ENCODE assay signal across 1 cellular context in the genomic region with DNA sequence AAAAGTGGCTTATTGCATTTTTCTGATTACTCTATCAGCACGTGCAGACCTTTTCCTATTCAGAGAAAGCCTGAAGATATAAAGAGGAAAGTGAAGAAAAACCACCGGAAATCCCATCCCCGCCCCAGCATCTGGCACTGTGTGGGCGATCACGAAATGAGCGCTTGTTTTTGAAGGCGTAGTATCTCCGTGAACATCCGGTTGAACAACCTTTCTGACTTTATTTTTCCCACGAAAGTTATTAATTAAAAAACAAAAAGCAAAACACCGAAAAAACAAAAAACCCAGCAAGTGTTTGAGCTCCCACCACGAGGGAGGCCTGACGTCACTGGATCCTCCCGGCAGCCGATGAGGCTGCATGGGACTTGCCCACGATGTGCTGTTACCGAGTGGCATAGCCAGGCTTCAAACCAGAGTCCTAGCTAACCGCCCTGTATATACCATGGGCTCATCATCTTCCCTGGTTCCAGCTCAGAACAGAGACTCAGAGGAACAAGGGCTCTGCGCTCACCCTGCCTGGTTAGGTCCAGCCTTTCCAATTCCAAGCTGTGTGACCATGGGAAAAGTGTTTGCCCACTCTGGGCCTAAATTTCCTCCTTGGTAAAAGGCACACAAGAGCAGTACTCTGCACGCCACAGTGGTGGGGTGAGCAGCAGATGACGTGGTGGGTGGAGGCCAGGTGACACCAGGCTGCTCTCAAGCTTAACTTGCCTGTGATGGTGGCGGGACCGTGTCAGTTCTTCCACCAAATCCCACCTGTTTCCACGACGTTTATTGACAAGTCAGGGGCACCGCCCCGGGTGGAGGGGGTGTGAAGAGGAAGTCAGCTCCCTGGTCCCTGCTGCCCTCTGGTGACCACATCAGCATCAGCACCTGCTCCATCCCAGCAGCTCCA.
A peak's percentile ranks its signal among the peaks of the same experiment; 100 is the strongest.
TF ChIP-seq lines count a peak whose summit lies in the region.

No MANE protein-coding gene starts in this region.

TF ChIP-seq in GM12878, 131 proteins besides CTCF, POLR2A, EP300 and RAD21 (continued from another document and continues in another):
- TF ChIP-seq, protein P1, sequence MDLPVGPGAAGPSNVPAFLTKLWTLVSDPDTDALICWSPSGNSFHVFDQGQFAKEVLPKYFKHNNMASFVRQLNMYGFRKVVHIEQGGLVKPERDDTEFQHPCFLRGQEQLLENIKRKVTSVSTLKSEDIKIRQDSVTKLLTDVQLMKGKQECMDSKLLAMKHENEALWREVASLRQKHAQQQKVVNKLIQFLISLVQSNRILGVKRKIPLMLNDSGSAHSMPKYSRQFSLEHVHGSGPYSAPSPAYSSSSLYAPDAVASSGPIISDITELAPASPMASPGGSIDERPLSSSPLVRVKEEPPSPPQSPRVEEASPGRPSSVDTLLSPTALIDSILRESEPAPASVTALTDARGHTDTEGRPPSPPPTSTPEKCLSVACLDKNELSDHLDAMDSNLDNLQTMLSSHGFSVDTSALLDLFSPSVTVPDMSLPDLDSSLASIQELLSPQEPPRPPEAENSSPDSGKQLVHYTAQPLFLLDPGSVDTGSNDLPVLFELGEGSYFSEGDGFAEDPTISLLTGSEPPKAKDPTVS (IDR thresholded peaks at IDR 0.05; ENCODE audit: low read depth, low read length): 0 out of 2 replicates have a peak, but pooled peaks have one; percentile 9
- TF ChIP-seq STAT1 (conservative IDR thresholded peaks at IDR 0.05): no peak
- no peak for TF ChIP-seq NRF1 (conservative IDR thresholded peaks at IDR 0.05; ENCODE audit: low read depth, low read length)
- TF ChIP-seq ZNF274 (IDR thresholded peaks at IDR 0.05; ENCODE audit: insufficient read depth, insufficient read length): no peak
- TF ChIP-seq, protein P2, sequence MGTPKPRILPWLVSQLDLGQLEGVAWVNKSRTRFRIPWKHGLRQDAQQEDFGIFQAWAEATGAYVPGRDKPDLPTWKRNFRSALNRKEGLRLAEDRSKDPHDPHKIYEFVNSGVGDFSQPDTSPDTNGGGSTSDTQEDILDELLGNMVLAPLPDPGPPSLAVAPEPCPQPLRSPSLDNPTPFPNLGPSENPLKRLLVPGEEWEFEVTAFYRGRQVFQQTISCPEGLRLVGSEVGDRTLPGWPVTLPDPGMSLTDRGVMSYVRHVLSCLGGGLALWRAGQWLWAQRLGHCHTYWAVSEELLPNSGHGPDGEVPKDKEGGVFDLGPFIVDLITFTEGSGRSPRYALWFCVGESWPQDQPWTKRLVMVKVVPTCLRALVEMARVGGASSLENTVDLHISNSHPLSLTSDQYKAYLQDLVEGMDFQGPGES (IDR thresholded peaks at IDR 0.05): no peak
- TF ChIP-seq, protein P3, sequence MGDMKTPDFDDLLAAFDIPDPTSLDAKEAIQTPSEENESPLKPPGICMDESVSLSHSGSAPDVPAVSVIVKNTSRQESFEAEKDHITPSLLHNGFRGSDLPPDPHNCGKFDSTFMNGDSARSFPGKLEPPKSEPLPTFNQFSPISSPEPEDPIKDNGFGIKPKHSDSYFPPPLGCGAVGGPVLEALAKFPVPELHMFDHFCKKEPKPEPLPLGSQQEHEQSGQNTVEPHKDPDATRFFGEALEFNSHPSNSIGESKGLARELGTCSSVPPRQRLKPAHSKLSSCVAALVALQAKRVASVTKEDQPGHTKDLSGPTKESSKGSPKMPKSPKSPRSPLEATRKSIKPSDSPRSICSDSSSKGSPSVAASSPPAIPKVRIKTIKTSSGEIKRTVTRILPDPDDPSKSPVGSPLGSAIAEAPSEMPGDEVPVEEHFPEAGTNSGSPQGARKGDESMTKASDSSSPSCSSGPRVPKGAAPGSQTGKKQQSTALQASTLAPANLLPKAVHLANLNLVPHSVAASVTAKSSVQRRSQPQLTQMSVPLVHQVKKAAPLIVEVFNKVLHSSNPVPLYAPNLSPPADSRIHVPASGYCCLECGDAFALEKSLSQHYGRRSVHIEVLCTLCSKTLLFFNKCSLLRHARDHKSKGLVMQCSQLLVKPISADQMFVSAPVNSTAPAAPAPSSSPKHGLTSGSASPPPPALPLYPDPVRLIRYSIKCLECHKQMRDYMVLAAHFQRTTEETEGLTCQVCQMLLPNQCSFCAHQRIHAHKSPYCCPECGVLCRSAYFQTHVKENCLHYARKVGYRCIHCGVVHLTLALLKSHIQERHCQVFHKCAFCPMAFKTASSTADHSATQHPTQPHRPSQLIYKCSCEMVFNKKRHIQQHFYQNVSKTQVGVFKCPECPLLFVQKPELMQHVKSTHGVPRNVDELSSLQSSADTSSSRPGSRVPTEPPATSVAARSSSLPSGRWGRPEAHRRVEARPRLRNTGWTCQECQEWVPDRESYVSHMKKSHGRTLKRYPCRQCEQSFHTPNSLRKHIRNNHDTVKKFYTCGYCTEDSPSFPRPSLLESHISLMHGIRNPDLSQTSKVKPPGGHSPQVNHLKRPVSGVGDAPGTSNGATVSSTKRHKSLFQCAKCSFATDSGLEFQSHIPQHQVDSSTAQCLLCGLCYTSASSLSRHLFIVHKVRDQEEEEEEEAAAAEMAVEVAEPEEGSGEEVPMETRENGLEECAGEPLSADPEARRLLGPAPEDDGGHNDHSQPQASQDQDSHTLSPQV (IDR thresholded peaks at IDR 0.05): peak; percentile 73; the same call in 1 of the 2 replicates
- TF ChIP-seq, protein P4, sequence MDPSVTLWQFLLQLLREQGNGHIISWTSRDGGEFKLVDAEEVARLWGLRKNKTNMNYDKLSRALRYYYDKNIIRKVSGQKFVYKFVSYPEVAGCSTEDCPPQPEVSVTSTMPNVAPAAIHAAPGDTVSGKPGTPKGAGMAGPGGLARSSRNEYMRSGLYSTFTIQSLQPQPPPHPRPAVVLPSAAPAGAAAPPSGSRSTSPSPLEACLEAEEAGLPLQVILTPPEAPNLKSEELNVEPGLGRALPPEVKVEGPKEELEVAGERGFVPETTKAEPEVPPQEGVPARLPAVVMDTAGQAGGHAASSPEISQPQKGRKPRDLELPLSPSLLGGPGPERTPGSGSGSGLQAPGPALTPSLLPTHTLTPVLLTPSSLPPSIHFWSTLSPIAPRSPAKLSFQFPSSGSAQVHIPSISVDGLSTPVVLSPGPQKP (IDR thresholded peaks at IDR 0.05; ENCODE audit: low read depth, low read length): 0 out of 2 replicates have a peak, but pooled peaks have one; percentile 30
- TF ChIP-seq, protein P5, sequence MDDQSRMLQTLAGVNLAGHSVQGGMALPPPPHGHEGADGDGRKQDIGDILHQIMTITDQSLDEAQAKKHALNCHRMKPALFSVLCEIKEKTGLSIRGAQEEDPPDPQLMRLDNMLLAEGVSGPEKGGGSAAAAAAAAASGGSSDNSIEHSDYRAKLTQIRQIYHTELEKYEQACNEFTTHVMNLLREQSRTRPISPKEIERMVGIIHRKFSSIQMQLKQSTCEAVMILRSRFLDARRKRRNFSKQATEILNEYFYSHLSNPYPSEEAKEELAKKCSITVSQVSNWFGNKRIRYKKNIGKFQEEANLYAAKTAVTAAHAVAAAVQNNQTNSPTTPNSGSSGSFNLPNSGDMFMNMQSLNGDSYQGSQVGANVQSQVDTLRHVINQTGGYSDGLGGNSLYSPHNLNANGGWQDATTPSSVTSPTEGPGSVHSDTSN (IDR thresholded peaks at IDR 0.05; ENCODE audit: insufficient replicate concordance, low read depth, low read length): peak; percentile 49
- TF ChIP-seq, protein P6, sequence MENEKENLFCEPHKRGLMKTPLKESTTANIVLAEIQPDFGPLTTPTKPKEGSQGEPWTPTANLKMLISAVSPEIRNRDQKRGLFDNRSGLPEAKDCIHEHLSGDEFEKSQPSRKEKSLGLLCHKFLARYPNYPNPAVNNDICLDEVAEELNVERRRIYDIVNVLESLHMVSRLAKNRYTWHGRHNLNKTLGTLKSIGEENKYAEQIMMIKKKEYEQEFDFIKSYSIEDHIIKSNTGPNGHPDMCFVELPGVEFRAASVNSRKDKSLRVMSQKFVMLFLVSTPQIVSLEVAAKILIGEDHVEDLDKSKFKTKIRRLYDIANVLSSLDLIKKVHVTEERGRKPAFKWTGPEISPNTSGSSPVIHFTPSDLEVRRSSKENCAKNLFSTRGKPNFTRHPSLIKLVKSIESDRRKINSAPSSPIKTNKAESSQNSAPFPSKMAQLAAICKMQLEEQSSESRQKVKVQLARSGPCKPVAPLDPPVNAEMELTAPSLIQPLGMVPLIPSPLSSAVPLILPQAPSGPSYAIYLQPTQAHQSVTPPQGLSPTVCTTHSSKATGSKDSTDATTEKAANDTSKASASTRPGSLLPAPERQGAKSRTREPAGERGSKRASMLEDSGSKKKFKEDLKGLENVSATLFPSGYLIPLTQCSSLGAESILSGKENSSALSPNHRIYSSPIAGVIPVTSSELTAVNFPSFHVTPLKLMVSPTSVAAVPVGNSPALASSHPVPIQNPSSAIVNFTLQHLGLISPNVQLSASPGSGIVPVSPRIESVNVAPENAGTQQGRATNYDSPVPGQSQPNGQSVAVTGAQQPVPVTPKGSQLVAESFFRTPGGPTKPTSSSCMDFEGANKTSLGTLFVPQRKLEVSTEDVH (IDR thresholded peaks at IDR 0.05; ENCODE audit: low read depth, partially characterized antibody): peak; percentile 22
- TF ChIP-seq ETV6 (conservative IDR thresholded peaks at IDR 0.05 in 1 of 2, IDR thresholded peaks at IDR 0.05 in 1 of 2; ENCODE audit: borderline replicate concordance in 1 of 2, low read depth in 1 of 2): peak in 1 of 2 experiments; percentile 80; a peak in 2 of 4 replicates
- TF ChIP-seq TARDBP (IDR thresholded peaks at IDR 0.05; ENCODE audit: borderline replicate concordance): 0 out of 2 replicates have a peak, but pooled peaks have one; percentile 32
- TF ChIP-seq NR2C1 (IDR thresholded peaks at IDR 0.05): no peak
- no peak for TF ChIP-seq SIX5 (IDR thresholded peaks at IDR 0.05; ENCODE audit: low read depth, low read length, severe bottlenecking)
- peak; percentile 93 for TF ChIP-seq DPF2 (IDR thresholded peaks at IDR 0.05)
- peak; percentile 71; the same call in 1 of the 2 replicates for TF ChIP-seq FOXM1 (IDR thresholded peaks at IDR 0.05; ENCODE audit: low read depth, low read length)
- TF ChIP-seq KDM1A (IDR thresholded peaks at IDR 0.05; ENCODE audit: borderline replicate concordance): no peak
- TF ChIP-seq FOS (IDR thresholded peaks at IDR 0.05; ENCODE audit: borderline replicate concordance, extremely low read depth, insufficient read length): no peak
- TF ChIP-seq GATAD2B (conservative IDR thresholded peaks at IDR 0.05; ENCODE audit: low read depth): peak; percentile 87
- peak; percentile 89 to 96 for TF ChIP-seq BHLHE40 (IDR thresholded peaks at IDR 0.05; ENCODE audit: borderline replicate concordance in 1 of 2, low read depth in 2 of 2, low read length in 1 of 2)
- TF ChIP-seq SIN3A (IDR thresholded peaks at IDR 0.05; ENCODE audit: low read depth, low read length): no peak
- no peak for TF ChIP-seq ZSCAN29 (IDR thresholded peaks at IDR 0.05)
- TF ChIP-seq PAX5 (IDR thresholded peaks at IDR 0.05; ENCODE audit: borderline replicate concordance, low read depth, low read length): 0 out of 2 replicates have a peak, but pooled peaks have one; percentile 21
- no peak for TF ChIP-seq SUPT20H (IDR thresholded peaks at IDR 0.05; ENCODE audit: borderline replicate concordance, control insufficient read depth, low read depth, low read length)
- TF ChIP-seq, protein P7, sequence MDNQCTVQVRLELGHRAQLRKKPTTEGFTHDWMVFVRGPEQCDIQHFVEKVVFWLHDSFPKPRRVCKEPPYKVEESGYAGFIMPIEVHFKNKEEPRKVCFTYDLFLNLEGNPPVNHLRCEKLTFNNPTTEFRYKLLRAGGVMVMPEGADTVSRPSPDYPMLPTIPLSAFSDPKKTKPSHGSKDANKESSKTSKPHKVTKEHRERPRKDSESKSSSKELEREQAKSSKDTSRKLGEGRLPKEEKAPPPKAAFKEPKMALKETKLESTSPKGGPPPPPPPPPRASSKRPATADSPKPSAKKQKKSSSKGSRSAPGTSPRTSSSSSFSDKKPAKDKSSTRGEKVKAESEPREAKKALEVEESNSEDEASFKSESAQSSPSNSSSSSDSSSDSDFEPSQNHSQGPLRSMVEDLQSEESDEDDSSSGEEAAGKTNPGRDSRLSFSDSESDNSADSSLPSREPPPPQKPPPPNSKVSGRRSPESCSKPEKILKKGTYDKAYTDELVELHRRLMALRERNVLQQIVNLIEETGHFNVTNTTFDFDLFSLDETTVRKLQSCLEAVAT (IDR thresholded peaks at IDR 0.05): peak; percentile 79
- TF ChIP-seq, protein P8, sequence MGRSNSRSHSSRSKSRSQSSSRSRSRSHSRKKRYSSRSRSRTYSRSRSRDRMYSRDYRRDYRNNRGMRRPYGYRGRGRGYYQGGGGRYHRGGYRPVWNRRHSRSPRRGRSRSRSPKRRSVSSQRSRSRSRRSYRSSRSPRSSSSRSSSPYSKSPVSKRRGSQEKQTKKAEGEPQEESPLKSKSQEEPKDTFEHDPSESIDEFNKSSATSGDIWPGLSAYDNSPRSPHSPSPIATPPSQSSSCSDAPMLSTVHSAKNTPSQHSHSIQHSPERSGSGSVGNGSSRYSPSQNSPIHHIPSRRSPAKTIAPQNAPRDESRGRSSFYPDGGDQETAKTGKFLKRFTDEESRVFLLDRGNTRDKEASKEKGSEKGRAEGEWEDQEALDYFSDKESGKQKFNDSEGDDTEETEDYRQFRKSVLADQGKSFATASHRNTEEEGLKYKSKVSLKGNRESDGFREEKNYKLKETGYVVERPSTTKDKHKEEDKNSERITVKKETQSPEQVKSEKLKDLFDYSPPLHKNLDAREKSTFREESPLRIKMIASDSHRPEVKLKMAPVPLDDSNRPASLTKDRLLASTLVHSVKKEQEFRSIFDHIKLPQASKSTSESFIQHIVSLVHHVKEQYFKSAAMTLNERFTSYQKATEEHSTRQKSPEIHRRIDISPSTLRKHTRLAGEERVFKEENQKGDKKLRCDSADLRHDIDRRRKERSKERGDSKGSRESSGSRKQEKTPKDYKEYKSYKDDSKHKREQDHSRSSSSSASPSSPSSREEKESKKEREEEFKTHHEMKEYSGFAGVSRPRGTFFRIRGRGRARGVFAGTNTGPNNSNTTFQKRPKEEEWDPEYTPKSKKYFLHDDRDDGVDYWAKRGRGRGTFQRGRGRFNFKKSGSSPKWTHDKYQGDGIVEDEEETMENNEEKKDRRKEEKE (IDR thresholded peaks at IDR 0.05): no peak
- TF ChIP-seq SREBF2 (IDR thresholded peaks at IDR 0.05; ENCODE audit: low read length): no peak
- TF ChIP-seq, protein P9, sequence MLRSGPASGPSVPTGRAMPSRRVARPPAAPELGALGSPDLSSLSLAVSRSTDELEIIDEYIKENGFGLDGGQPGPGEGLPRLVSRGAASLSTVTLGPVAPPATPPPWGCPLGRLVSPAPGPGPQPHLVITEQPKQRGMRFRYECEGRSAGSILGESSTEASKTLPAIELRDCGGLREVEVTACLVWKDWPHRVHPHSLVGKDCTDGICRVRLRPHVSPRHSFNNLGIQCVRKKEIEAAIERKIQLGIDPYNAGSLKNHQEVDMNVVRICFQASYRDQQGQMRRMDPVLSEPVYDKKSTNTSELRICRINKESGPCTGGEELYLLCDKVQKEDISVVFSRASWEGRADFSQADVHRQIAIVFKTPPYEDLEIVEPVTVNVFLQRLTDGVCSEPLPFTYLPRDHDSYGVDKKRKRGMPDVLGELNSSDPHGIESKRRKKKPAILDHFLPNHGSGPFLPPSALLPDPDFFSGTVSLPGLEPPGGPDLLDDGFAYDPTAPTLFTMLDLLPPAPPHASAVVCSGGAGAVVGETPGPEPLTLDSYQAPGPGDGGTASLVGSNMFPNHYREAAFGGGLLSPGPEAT (IDR thresholded peaks at IDR 0.05; ENCODE audit: low read depth): peak; percentile 74
- no peak for TF ChIP-seq RFX5 (IDR thresholded peaks at IDR 0.05; ENCODE audit: low read depth, low read length)
